25 cellular contexts compared by ENCODE assay signal in genomic region chr20:57202309-57202708, GRCh38.
"Had no signal": no experiment of that assay in that cellular context is flagged by ENCODE, and none has a peak within 500 bp of the region (broad histone marks: within the 10 kb centered on the region; RNA-seq: fewer than 3 reads in every experiment).

No MANE protein-coding gene starts in this region.

- ATAC-seq: naive thymus-derived CD4-positive, alpha-beta T cell; natural killer cell; psoas muscle; right cardiac atrium; right lobe of liver; stimulated activated effector memory CD8-positive, alpha-beta T cell treated with anti-CD3 and anti-CD28 coated beads, Interleukin-12 subunit alpha, Interleukin-12 subunit beta, amount 100 ng/mL, for 72 hours; stimulated activated naive B cell treated with anti-CD40 and anti-IgM and Interleukin-4, amounts not matched to agents 10 μg/mL and 1 μg/mL and 100 μg/mL, for 72 hours; upper lobe of right lung had no signal

- H3K79me2 ChIP-seq: parathyroid adenoma had no signal

- H2AFZ ChIP-seq: neural progenitor cell, parathyroid adenoma had no signal

- H3K27ac ChIP-seq: neural progenitor cell, neutrophil, parathyroid adenoma, psoas muscle, right lobe of liver, sigmoid colon, stomach, thoracic aorta, thyroid gland, tibial nerve, upper lobe of right lung, uterus had no signal

- FAIRE-seq: small intestine had no signal

- DNase-seq: naive thymus-derived CD4-positive, alpha-beta T cell; natural killer cell; nucleus accumbens; psoas muscle; right cardiac atrium; right lobe of liver; sigmoid colon; small intestine; stimulated activated CD4-positive, alpha-beta T cell treated with anti-CD3 and anti-CD28 coated beads, Interleukin-15, amount 100 ng/mL, for 24 hours; stimulated activated CD4-positive, alpha-beta T cell treated with anti-CD3 and anti-CD28 coated beads, Interleukin-2, amount 100 ng/mL, for 24 hours; stimulated activated CD4-positive, alpha-beta T cell treated with anti-CD3 and anti-CD28 coated beads, Interleukin-2, amount 100 ng/mL, for 48 hours; stimulated activated CD4-positive, alpha-beta T cell treated with anti-CD3 and anti-CD28 coated beads, Interleukin-4, amount 100 ng/mL, for 24 hours; stimulated activated naive B cell treated with anti-CD40 and anti-IgM and Interleukin-4, amounts not matched to agents 10 μg/mL and 1 μg/mL and 100 μg/mL, for 72 hours; stimulated activated naive CD4-positive, alpha-beta T cell treated with Interleukin-2 at 50 U/mL for 16 hours; stomach; thyroid gland; trophoblast cell; upper lobe of right lung; uterus had no signal

- H3K4me3 ChIP-seq: neural progenitor cell, psoas muscle, right lobe of liver, sigmoid colon, stomach, thoracic aorta, thyroid gland, tibial nerve, upper lobe of right lung, uterus had no signal

- H3K4me2 ChIP-seq: neural progenitor cell had no signal

- H3K27me3 ChIP-seq: neural progenitor cell, neutrophil, right lobe of liver, thyroid gland, tibial nerve, upper lobe of right lung, uterus had no signal

- H3K4me1 ChIP-seq: parathyroid adenoma, psoas muscle, right lobe of liver, sigmoid colon, stomach, thyroid gland, upper lobe of right lung, uterus had no signal

- H3K36me3 ChIP-seq: neural progenitor cell, neutrophil, right lobe of liver, sigmoid colon, stomach, thoracic aorta, upper lobe of right lung, uterus had no signal

- H3K9me3 ChIP-seq: neutrophil, right lobe of liver, thoracic aorta, thyroid gland, upper lobe of right lung, uterus had no signal

- H3K9ac ChIP-seq: neural progenitor cell, parathyroid adenoma had no signal
